ENCODE assay signal across 8 cellular contexts in genomic region chr3:100335137-100335833, GRCh38. TPM values are rescaled to one million over a fixed set of nuclear protein-coding genes. Genes with fewer than 3 reads are reported as not detected.
DNase-seq lines count a peak whose midpoint lies in the region; ATAC-seq and TF ChIP-seq lines count a peak whose summit lies in the region.

No MANE protein-coding gene starts in this region.

- peaks cover 23% of the 10 kb centered on the region for H3K4me1 Mint-ChIP-seq in activated CD4-positive, alpha-beta memory T cell treated with anti-CD3 and anti-CD28 coated beads, Interleukin-2, amount 10 ng/mL, durations not matched to agents 7 days and 5 days
- peaks cover 21% of the 10 kb centered on the region for H3K4me1 Mint-ChIP-seq in neural progenitor cell

- POLR2A ChIA-PET in activated CD4-positive, alpha-beta memory T cell treated with anti-CD3 and anti-CD28 coated beads, Interleukin-2, amount 10 ng/mL, durations not matched to agents 7 days and 5 days (lab: Charles Lee), result interaction anchor here (0.7 to 3.7 kb wide), 9 partner anchors 9 to 374 kb away, joined by 3 to 44 read pairs (median 3); partner anchors contain the start of genes LNP1, TFG and TOMM70

- H3K27ac Mint-ChIP-seq in activated CD4-positive, alpha-beta memory T cell treated with anti-CD3 and anti-CD28 coated beads, Interleukin-2, amount 10 ng/mL, durations not matched to agents 7 days and 5 days, result peak overlapping the region; percentile 84
- H3K27ac Mint-ChIP-seq in neural progenitor cell, result peak overlapping the region; percentile 27

- TF ChIP-seq CTCF in LNCaP clone FGC (IDR thresholded peaks at IDR 0.05; ENCODE audit: control insufficient read depth, extremely low read depth, insufficient read depth) (no peak), fibroblast of pulmonary artery (IDR thresholded peaks at IDR 0.05; ENCODE audit: low read length, missing control alignments) (no peak), neural progenitor cell (IDR thresholded peaks at IDR 0.05) (no peak)

- peak overlapping the region; percentile 97 for H2AFZ ChIP-seq in neural progenitor cell (replicated peaks)

- no peaks in the 10 kb centered on the region for H4K20me1 ChIP-seq in neural progenitor cell (ENCODE audit: low read depth)

- H3K27me3 Mint-ChIP-seq in activated CD4-positive, alpha-beta memory T cell treated with anti-CD3 and anti-CD28 coated beads, Interleukin-2, amount 10 ng/mL, durations not matched to agents 7 days and 5 days, result no peaks in the 10 kb centered on the region
- no peaks in the 10 kb centered on the region for H3K27me3 Mint-ChIP-seq in neural progenitor cell (ENCODE audit: insufficient read depth, low read depth)

- no peaks in the 10 kb centered on the region for H3F3A ChIP-seq in neural progenitor cell (ENCODE audit: low read depth)

- H3K4me1 ChIP-seq in neural progenitor cell, result peaks cover 5% of the 10 kb centered on the region

- ATAC-seq in GM21786 (IDR thresholded peaks at IDR 0.05; ENCODE audit: unreplicated experiment), result peak; percentile 43

- no peaks in the 10 kb centered on the region for H3K9me3 Mint-ChIP-seq in activated CD4-positive, alpha-beta memory T cell treated with anti-CD3 and anti-CD28 coated beads, Interleukin-2, amount 10 ng/mL, durations not matched to agents 7 days and 5 days
- H3K9me3 Mint-ChIP-seq in neural progenitor cell, result no peaks in the 10 kb centered on the region

- no peak overlapping the region for H3K9ac ChIP-seq in neural progenitor cell

- no peaks in the 10 kb centered on the region for H3K36me3 ChIP-seq in neural progenitor cell

- peaks cover 20% of the 10 kb centered on the region for H3K27me3 ChIP-seq in neural progenitor cell

- H3K36me3 Mint-ChIP-seq in activated CD4-positive, alpha-beta memory T cell treated with anti-CD3 and anti-CD28 coated beads, Interleukin-2, amount 10 ng/mL, durations not matched to agents 7 days and 5 days (ENCODE audit: low read depth), result peaks cover 11% of the 10 kb centered on the region
- no peaks in the 10 kb centered on the region for H3K36me3 Mint-ChIP-seq in neural progenitor cell

- CTCF ChIA-PET in activated CD4-positive, alpha-beta memory T cell treated with anti-CD3 and anti-CD28 coated beads, Interleukin-2, amount 10 ng/mL, durations not matched to agents 7 days and 5 days (lab: Charles Lee), result interaction anchor here (0.7 to 1.7 kb wide), 6 partner anchors 9 to 504 kb away, joined by 3 to 8 read pairs (median 4); partner anchors contain the start of genes LNP1 and TOMM70

- peak overlapping the region; percentile 75 for H3K4me2 ChIP-seq in neural progenitor cell

- peak overlapping the region; percentile 88 for H3K4me3 Mint-ChIP-seq in activated CD4-positive, alpha-beta memory T cell treated with anti-CD3 and anti-CD28 coated beads, Interleukin-2, amount 10 ng/mL, durations not matched to agents 7 days and 5 days
- peak overlapping the region; percentile 93 for H3K4me3 Mint-ChIP-seq in neural progenitor cell

- H3K79me2 ChIP-seq in neural progenitor cell (ENCODE audit: low read depth), result no peaks in the 10 kb centered on the region

- H3K4me3 ChIP-seq in LNCaP clone FGC (ENCODE audit: low read depth, low read length), result peak overlapping the region; percentile 64
- H3K4me3 ChIP-seq in fibroblast of pulmonary artery (replicated peaks; ENCODE audit: low read depth, low read length), result peak overlapping the region; percentile 58
- peak overlapping the region; percentile 65 for H3K4me3 ChIP-seq in neural progenitor cell

- no peaks in the 10 kb centered on the region for H3K9me3 ChIP-seq in neural progenitor cell (ENCODE audit: low read depth)

- no peak overlapping the region for H3K27ac ChIP-seq in neural progenitor cell

- peak; percentile 49 for DNase-seq in DMS53 (lab: John Stamatoyannopoulos, UW)
- DNase-seq in DMS53 treated with DMSO at 0.1 percent for 48 hours (lab: John Stamatoyannopoulos, UW; ENCODE audit: unreplicated experiment), result no peak
- no peak for DNase-seq in LNCaP clone FGC (ENCODE audit: low read depth)
- DNase-seq in activated CD4-positive, alpha-beta memory T cell treated with anti-CD3 and anti-CD28 coated beads, Interleukin-2, amount 10 ng/mL, durations not matched to agents 7 days and 5 days, result no peak
- peak; percentile 11 for DNase-seq in fibroblast of pulmonary artery (ENCODE audit: low read depth)
- peak; percentile 10 for DNase-seq in neural progenitor cell (ENCODE audit: low spot score)
- no peak for DNase-seq in GM19240 (ENCODE audit: insufficient read length, low spot score)

RNA-seq across cellular contexts. Expression of gene NIT2, which starts 0.7 kb away (rescaled TPM):
- total RNA-seq in activated CD4-positive, alpha-beta memory T cell treated with anti-CD3 and anti-CD28 coated beads, Interleukin-2, amount 10 ng/mL, durations not matched to agents 7 days and 5 days, result 10 to 100 TPM; 36.8 to 38.8 TPM
- total RNA-seq in neural progenitor cell (ENCODE audit: low replicate concordance), result 18.6 and 33.1 TPM in 2 replicates

Comparison
In these comparisons a context has a peak if more than half of its experiments do, and no peak if none do; other contexts are left out.
1. DNase-seq: peak in DMS53 (single experiment), fibroblast of pulmonary artery (single experiment) and neural progenitor cell (single experiment); none in DMS53 treated with DMSO at 0.1 percent for 48 hours (single experiment), LNCaP clone FGC (single experiment), activated CD4-positive, alpha-beta memory T cell treated with anti-CD3 and anti-CD28 coated beads, Interleukin-2, amount 10 ng/mL, durations not matched to agents 7 days and 5 days (single experiment) and GM19240 (single experiment).
2. Peak in every context shown above with its lines, with median percentiles within 50 percentile points of each other: H3K4me3 ChIP-seq.